Comparison of ENCODE assay signal across 24 cellular contexts in the genomic region with DNA sequence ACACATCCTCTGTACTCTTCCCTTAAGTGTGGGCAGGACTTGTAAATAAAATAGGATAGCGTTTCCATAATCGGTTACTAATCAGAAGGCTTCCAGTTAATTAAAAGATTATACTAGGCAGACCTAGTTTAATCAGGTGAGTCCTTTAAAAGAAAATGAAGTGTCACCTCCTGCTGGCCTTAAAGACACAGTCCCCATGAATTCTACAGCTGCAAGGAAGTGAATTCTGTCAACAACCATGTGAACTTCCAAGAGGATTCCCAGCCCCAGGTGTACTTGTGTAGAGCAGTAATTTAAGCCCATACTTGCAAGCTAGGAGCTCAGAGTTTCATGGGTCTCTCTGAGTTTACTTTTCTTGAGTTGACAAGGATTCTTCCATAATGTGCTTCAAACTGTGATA.
"Had no signal": no experiment of that assay in that cellular context is flagged by ENCODE, and none has a peak within 500 bp of the region (broad histone marks: within the 10 kb centered on the region; RNA-seq: fewer than 3 reads in every experiment).

No MANE protein-coding gene starts in this region.

- H3K4me3 ChIP-seq: colonic mucosa, lung, mucosa of descending colon, prostate gland, sigmoid colon, testis, tibial artery had no signal

- H3K27me3 ChIP-seq: colonic mucosa, sigmoid colon, testis, tibial artery had no signal

- H3K9me3 Mint-ChIP-seq: type B pancreatic cell had no signal

- ATAC-seq: left lobe of liver; mucosa of descending colon; right cardiac atrium; stimulated activated memory B cell treated with anti-CD40 and anti-IgM and Interleukin-4, amounts not matched to agents 10 μg/mL and 1 μg/mL and 100 μg/mL, for 72 hours; stimulated activated naive CD8-positive, alpha-beta T cell treated with anti-CD3 and anti-CD28 coated beads, Interleukin-15, Interleukin-2, amounts not matched to agents 100 U/mL and 50 U/mL, for 24 hours had no signal

- H3K27ac ChIP-seq: colonic mucosa, prostate gland, sigmoid colon, testis, tibial artery had no signal

- H3K27me3 Mint-ChIP-seq: dendritic cell treated with granulocyte-macrophage colony-stimulating factor and Interleukin-4, amounts not matched to agents 40 ng/mL and 50 ng/mL, for 4 days; memory B cell; naive B cell; stimulated activated memory B cell treated with anti-CD40 and anti-IgM and Interleukin-4, amounts not matched to agents 10 μg/mL and 1 μg/mL and 100 μg/mL, for 72 hours; type B pancreatic cell had no signal

- H3K36me3 ChIP-seq: colonic mucosa, prostate gland, sigmoid colon, tibial artery had no signal

- DNase-seq: colonic mucosa; effector CD8-positive, alpha-beta T cell; erythroblast; head of caudate nucleus; kidney; mucosa of descending colon; naive B cell; nucleus accumbens; right cardiac atrium; sigmoid colon; stimulated activated CD4-positive, alpha-beta T cell treated with anti-CD3 and anti-CD28 coated beads, Interleukin-4, amount 100 ng/mL, for 4 hours; stimulated activated naive CD8-positive, alpha-beta T cell treated with anti-CD3 and anti-CD28 coated beads, Interleukin-15, Interleukin-2, amounts not matched to agents 100 U/mL and 50 U/mL, for 24 hours; substantia nigra; testis; tibial artery had no signal

- H3K9me3 ChIP-seq: colonic mucosa, mucosa of descending colon, prostate gland, sigmoid colon, testis, tibial artery had no signal

- H3K36me3 Mint-ChIP-seq: memory B cell; mesothelial cell of epicardium; naive B cell; stimulated activated memory B cell treated with anti-CD40 and anti-IgM and Interleukin-4, amounts not matched to agents 10 μg/mL and 1 μg/mL and 100 μg/mL, for 72 hours; type B pancreatic cell had no signal

- H3K4me1 ChIP-seq: colonic mucosa, prostate gland, sigmoid colon, testis, tibial artery had no signal

- H3K27ac Mint-ChIP-seq: dendritic cell treated with granulocyte-macrophage colony-stimulating factor and Interleukin-4, amounts not matched to agents 40 ng/mL and 50 ng/mL, for 4 days; memory B cell; mesothelial cell of epicardium; naive B cell; nephron; stimulated activated memory B cell treated with anti-CD40 and anti-IgM and Interleukin-4, amounts not matched to agents 10 μg/mL and 1 μg/mL and 100 μg/mL, for 72 hours; type B pancreatic cell had no signal

- H3K4me3 Mint-ChIP-seq: dendritic cell treated with granulocyte-macrophage colony-stimulating factor and Interleukin-4, amounts not matched to agents 40 ng/mL and 50 ng/mL, for 4 days; memory B cell; mesothelial cell of epicardium; naive B cell; nephron; stimulated activated memory B cell treated with anti-CD40 and anti-IgM and Interleukin-4, amounts not matched to agents 10 μg/mL and 1 μg/mL and 100 μg/mL, for 72 hours; type B pancreatic cell had no signal

- H3K4me1 Mint-ChIP-seq: memory B cell; mesothelial cell of epicardium; naive B cell; nephron; stimulated activated memory B cell treated with anti-CD40 and anti-IgM and Interleukin-4, amounts not matched to agents 10 μg/mL and 1 μg/mL and 100 μg/mL, for 72 hours had no signal
